In genomic region chr5:147336871-147337270, GRCh38 we compare ENCODE assay signal across 21 cellular contexts.
"Had no signal": no experiment of that assay in that cellular context is flagged by ENCODE, and none has a peak within 500 bp of the region (broad histone marks: within the 10 kb centered on the region; RNA-seq: fewer than 3 reads in every experiment).

No MANE protein-coding gene starts in this region.

- H3K27ac ChIP-seq: brain microvascular endothelial cell, epithelial cell of prostate, hepatocyte, right atrium auricular region, skin epidermis, tibial artery had no signal

- H3K9me3 Mint-ChIP-seq: dendritic cell treated with granulocyte-macrophage colony-stimulating factor and Interleukin-4, amounts not matched to agents 40 ng/mL and 50 ng/mL, for 4 days had no signal

- FAIRE-seq: urothelium cell line had no signal

- H2AFZ ChIP-seq: hepatocyte had no signal

- H3K9me3 ChIP-seq: mucosa of descending colon had no signal

- H3K36me3 ChIP-seq: brain microvascular endothelial cell, right atrium auricular region, tibial artery had no signal

- H3K4me2 ChIP-seq: hepatocyte had no signal

- H3K4me3 ChIP-seq: hepatocyte, mucosa of descending colon, right atrium auricular region, skin epidermis, tibial artery had no signal

- H3K36me3 Mint-ChIP-seq: memory B cell had no signal

- H3K4me3 Mint-ChIP-seq: dendritic cell treated with granulocyte-macrophage colony-stimulating factor and Interleukin-4, amounts not matched to agents 40 ng/mL and 50 ng/mL, for 4 days; effector memory CD8-positive, alpha-beta T cell; memory B cell; naive thymus-derived CD4-positive, alpha-beta T cell had no signal

- H3K4me1 ChIP-seq: right atrium auricular region, tibial artery had no signal

- ATAC-seq: activated CD4-positive, CD25-positive, alpha-beta regulatory T cell treated with anti-CD3 and anti-CD28 coated beads, Interleukin-2, amount 50 U/mL, for 24 hours; effector memory CD8-positive, alpha-beta T cell; left ventricle myocardium superior; mucosa of descending colon; naive thymus-derived CD4-positive, alpha-beta T cell had no signal

- H3K27ac Mint-ChIP-seq: dendritic cell treated with granulocyte-macrophage colony-stimulating factor and Interleukin-4, amounts not matched to agents 40 ng/mL and 50 ng/mL, for 4 days; effector memory CD8-positive, alpha-beta T cell; memory B cell; naive thymus-derived CD4-positive, alpha-beta T cell had no signal

- H3K4me1 Mint-ChIP-seq: memory B cell; naive thymus-derived CD4-positive, alpha-beta T cell had no signal

- H3K27me3 Mint-ChIP-seq: dendritic cell treated with granulocyte-macrophage colony-stimulating factor and Interleukin-4, amounts not matched to agents 40 ng/mL and 50 ng/mL, for 4 days; effector memory CD8-positive, alpha-beta T cell; memory B cell had no signal

- DNase-seq: activated CD4-positive, alpha-beta T cell treated with anti-CD3 and anti-CD28 coated beads, Interleukin-2, amount 50 U/mL, for 1 hour; activated CD8-positive, alpha-beta memory T cell treated with anti-CD3 and anti-CD28 coated beads for 24 hours; activated gamma-delta T cell treated with Interleukin-2 at 50 U/mL for 16 hours; anterior cingulate cortex; brain microvascular endothelial cell; cerebellar nuclear complex; effector memory CD8-positive, alpha-beta T cell; left ventricle myocardium superior; mucosa of descending colon; naive thymus-derived CD4-positive, alpha-beta T cell; stimulated activated CD4-positive, alpha-beta T cell treated with anti-CD3 and anti-CD28 coated beads, Interleukin-4, amount 100 ng/mL, for 24 hours; stimulated activated naive CD4-positive, alpha-beta T cell; tibial artery had no signal

- H3K27me3 ChIP-seq: brain microvascular endothelial cell, hepatocyte, right atrium auricular region, tibial artery had no signal
